Comparison of ENCODE assay signal across 21 cellular contexts in the genomic region with DNA sequence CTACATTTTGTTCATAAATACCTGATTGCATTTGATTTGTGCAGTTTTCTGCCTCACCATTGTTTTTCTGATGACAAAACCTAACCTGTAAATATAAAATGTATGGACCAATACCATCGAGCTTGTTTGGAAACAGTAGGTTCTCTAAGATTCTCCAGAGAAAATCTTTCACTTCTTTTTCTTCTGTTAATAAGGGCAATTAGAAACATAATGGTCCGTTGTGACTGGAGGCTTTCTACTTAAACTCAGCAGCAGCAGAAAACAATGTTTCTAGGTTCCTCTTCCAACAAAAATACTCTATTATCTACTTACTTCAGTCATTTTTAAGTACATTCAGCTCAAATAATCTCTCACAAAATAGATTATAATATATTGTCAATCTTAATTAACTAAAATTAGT.
"Had no signal": no experiment of that assay in that cellular context is flagged by ENCODE, and none has a peak within 500 bp of the region (broad histone marks: within the 10 kb centered on the region; RNA-seq: fewer than 3 reads in every experiment).

No MANE protein-coding gene starts in this region.

- H3K27ac Mint-ChIP-seq: activated CD8-positive, alpha-beta T cell treated with anti-CD3 and anti-CD28 coated beads for 36 hours; activated naive CD4-positive, alpha-beta T cell treated with anti-CD3 and anti-CD28 coated beads, Interleukin-2, amount 10 ng/mL, durations not matched to agents 7 days and 5 days; activated naive CD8-positive, alpha-beta T cell treated with anti-CD3 and anti-CD28 coated beads for 36 hours; activated T-cell treated with anti-CD3 and anti-CD28 coated beads, Interleukin-2, amount 50 U/mL, for 72 hours; activated T-helper 2 cell treated with anti-CD3 and anti-CD28 coated beads, Interferon-gamma antibody, Interleukin-2, Interleukin-4, amounts not matched to agents 10 μg/mL and 5 μg/mL and 100 μg/mL, durations not matched to agents 14 hours and 24 hours and 36 hours had no signal

- H2AFZ ChIP-seq: PC-9 had no signal

- H3K36me3 Mint-ChIP-seq: activated naive CD4-positive, alpha-beta T cell treated with anti-CD3 and anti-CD28 coated beads, Interleukin-2, amount 10 ng/mL, durations not matched to agents 7 days and 5 days; activated naive CD8-positive, alpha-beta T cell treated with anti-CD3 and anti-CD28 coated beads for 36 hours had no signal

- H3K4me2 ChIP-seq: PC-9 had no signal

- H3K36me3 ChIP-seq: breast epithelium had no signal

- H3K4me3 ChIP-seq: breast epithelium, PC-9 had no signal

- ATAC-seq: activated CD8-positive, alpha-beta T cell treated with anti-CD3 and anti-CD28 coated beads for 36 hours; activated T-cell treated with anti-CD3 and anti-CD28 coated beads, Interleukin-2, amount 50 U/mL, for 72 hours had no signal

- H3K27me3 ChIP-seq: breast epithelium had no signal

- H3K27me3 Mint-ChIP-seq: activated CD8-positive, alpha-beta T cell treated with anti-CD3 and anti-CD28 coated beads for 36 hours; activated naive CD4-positive, alpha-beta T cell treated with anti-CD3 and anti-CD28 coated beads, Interleukin-2, amount 10 ng/mL, durations not matched to agents 7 days and 5 days; activated naive CD8-positive, alpha-beta T cell treated with anti-CD3 and anti-CD28 coated beads for 36 hours had no signal

- H3K27ac ChIP-seq: breast epithelium, PC-9, VCaP had no signal

- H3K4me3 Mint-ChIP-seq: activated CD8-positive, alpha-beta T cell treated with anti-CD3 and anti-CD28 coated beads for 36 hours; activated naive CD4-positive, alpha-beta T cell treated with anti-CD3 and anti-CD28 coated beads, Interleukin-2, amount 10 ng/mL, durations not matched to agents 7 days and 5 days; activated naive CD8-positive, alpha-beta T cell treated with anti-CD3 and anti-CD28 coated beads for 36 hours; activated T-cell treated with anti-CD3 and anti-CD28 coated beads, Interleukin-2, amount 50 U/mL, for 72 hours had no signal

- H3K4me1 ChIP-seq: breast epithelium had no signal

- DNase-seq: activated CD4-positive, alpha-beta T cell treated with anti-CD3 and anti-CD28 coated beads for 4 hours; activated CD8-positive, alpha-beta memory T cell treated with anti-CD3 and anti-CD28 coated beads, Interleukin-2, amount 50 U/mL, for 4 hours; activated CD8-positive, alpha-beta T cell treated with anti-CD3 and anti-CD28 coated beads for 36 hours; activated gamma-delta T cell treated with Interleukin-2 at 50 U/mL for 16 hours; activated naive CD4-positive, alpha-beta T cell treated with anti-CD3 and anti-CD28 coated beads, Interleukin-2, amount 10 ng/mL, durations not matched to agents 7 days and 5 days; activated naive CD8-positive, alpha-beta T cell treated with anti-CD3 and anti-CD28 coated beads for 36 hours; activated T-cell treated with anti-CD3 and anti-CD28 coated beads, Interleukin-2, amount 50 U/mL, for 72 hours; caudate nucleus; Karpas-422; MM.1S; NCI-H1105; NCI-H1436; NCI-H1694 treated with DMSO at 0.1 percent for 48 hours; NCI-H2029 treated with DMSO at 0.1 percent for 48 hours; NCI-H510A treated with DMSO at 0.1 percent for 48 hours; PC-9; SIG-M5; T-helper 1 cell had no signal

- H3K9me3 Mint-ChIP-seq: activated CD8-positive, alpha-beta T cell treated with anti-CD3 and anti-CD28 coated beads for 36 hours; activated naive CD4-positive, alpha-beta T cell treated with anti-CD3 and anti-CD28 coated beads, Interleukin-2, amount 10 ng/mL, durations not matched to agents 7 days and 5 days; activated T-helper 2 cell treated with anti-CD3 and anti-CD28 coated beads, Interferon-gamma antibody, Interleukin-2, Interleukin-4, amounts not matched to agents 10 μg/mL and 5 μg/mL and 100 μg/mL, durations not matched to agents 14 hours and 24 hours and 36 hours had no signal

- H3K4me1 Mint-ChIP-seq: activated naive CD4-positive, alpha-beta T cell treated with anti-CD3 and anti-CD28 coated beads, Interleukin-2, amount 10 ng/mL, durations not matched to agents 7 days and 5 days; activated naive CD8-positive, alpha-beta T cell treated with anti-CD3 and anti-CD28 coated beads for 36 hours had no signal
